ENCODE assay signal across 31 cellular contexts in genomic region chr17:42002175-42002791, GRCh38. TPM values are rescaled to one million over a fixed set of nuclear protein-coding genes. Genes with fewer than 3 reads are reported as not detected.
A peak's percentile ranks its signal among the peaks of the same experiment; 100 is the strongest.
DNase-seq lines count a peak whose midpoint lies in the region; TF ChIP-seq lines count a peak whose summit lies in the region.
"Had no signal": no experiment of that assay in that cellular context is flagged by ENCODE, and none has a peak within 500 bp of the region (broad histone marks: within the 10 kb centered on the region; RNA-seq: fewer than 3 reads in every experiment).

No MANE protein-coding gene starts in this region.

- H3K27ac Mint-ChIP-seq in MCF 10A (ENCODE audit: low read depth, unreplicated experiment) = no peak overlapping the region
- H3K27ac Mint-ChIP-seq: activated naive CD8-positive, alpha-beta T cell treated with anti-CD3 and anti-CD28 coated beads for 36 hours had no signal

- H3K4me3 ChIP-seq in mammary epithelial cell (replicated peaks in 1 of 3; ENCODE audit: insufficient read depth in 1 of 3, low read depth in 2 of 3, low read length in 3 of 3) (no peak overlapping the region), tibial nerve (no peak overlapping the region)
- H3K4me3 ChIP-seq: ascending aorta, cardiac muscle cell, esophagus squamous epithelium, heart right ventricle, lower lobe of right lung, mucosa of descending colon, thyroid gland had no signal

- H3K9ac ChIP-seq in mammary epithelial cell (ENCODE audit: insufficient read depth, low read length) = no peak overlapping the region

- POLR2A ChIA-PET in MCF 10A (lab: Yijun Ruan, JAX) = interaction anchor here (0.9 to 4.4 kb wide), 5 partner anchors 14 to 313 kb away, joined by 3 to 32 read pairs (median 3); partner anchors contain the start of gene DNAJC7

- no peaks in the 10 kb centered on the region for H3K27me3 Mint-ChIP-seq in MCF 10A (ENCODE audit: insufficient read depth, unreplicated experiment)
- H3K27me3 Mint-ChIP-seq: activated naive CD8-positive, alpha-beta T cell treated with anti-CD3 and anti-CD28 coated beads for 36 hours; CD4-positive, CD25-positive, alpha-beta regulatory T cell had no signal

- no peaks in the 10 kb centered on the region for H3K27me3 ChIP-seq in mammary epithelial cell (ENCODE audit: insufficient read depth, low read length)
- H3K27me3 ChIP-seq in layer of hippocampus (ENCODE audit: control insufficient read depth, insufficient read depth, low read length) = no peaks in the 10 kb centered on the region
- H3K27me3 ChIP-seq in tibial nerve = no peaks in the 10 kb centered on the region
- H3K27me3 ChIP-seq: ascending aorta, cardiac muscle cell, esophagus squamous epithelium, foreskin keratinocyte, heart right ventricle, thyroid gland had no signal

- H3K36me3 Mint-ChIP-seq in MCF 10A (ENCODE audit: insufficient read depth, unreplicated experiment) = peaks cover 78% of the 10 kb centered on the region
- H3K36me3 Mint-ChIP-seq: natural killer cell had no signal

- dilution Hi-C loops in mammary epithelial cell (cut with HindIII; ENCODE audit: low sequenced_read_pairs) = loop anchor here (5.0 kb wide), 1 partner anchor 35 kb away; the partner anchor contains the start of gene CNP

- H3K4me2 ChIP-seq in mammary epithelial cell (ENCODE audit: insufficient read depth, low read depth, low read length) = peak overlapping the region; percentile 10

- H4K20me1 ChIP-seq in mammary epithelial cell (ENCODE audit: insufficient read depth, low read length) = no peaks in the 10 kb centered on the region

- no peak overlapping the region for H2AFZ ChIP-seq in mammary epithelial cell (ENCODE audit: low read depth, low read length)

- TF ChIP-seq POLR2A in tibial nerve (IDR thresholded peaks at IDR 0.05) = no peak

- no peak overlapping the region for H3K4me3 Mint-ChIP-seq in MCF 10A (ENCODE audit: unreplicated experiment)
- H3K4me3 Mint-ChIP-seq: activated naive CD8-positive, alpha-beta T cell treated with anti-CD3 and anti-CD28 coated beads for 36 hours; CD4-positive, CD25-positive, alpha-beta regulatory T cell; natural killer cell had no signal

- H3K79me2 ChIP-seq in mammary epithelial cell (ENCODE audit: insufficient read depth, low read length) = peaks cover 80% of the 10 kb centered on the region

- H3K4me1 Mint-ChIP-seq in MCF 10A (ENCODE audit: insufficient read depth, unreplicated experiment) = peaks cover 17% of the 10 kb centered on the region

- DNase-seq in mammary epithelial cell (no peak), MCF 10A (ENCODE audit: unreplicated experiment) (no peak), tibial nerve (ENCODE audit: low spot score in 2 of 2) (no peak), amniotic stem cell (lab: John Stamatoyannopoulos, UW) (no peak), ureter (ENCODE audit: low spot score) (no peak), NCI-H82 (lab: John Stamatoyannopoulos, UW) (no peak)
- DNase-seq: activated CD8-positive, alpha-beta memory T cell treated with anti-CD3 and anti-CD28 coated beads for 24 hours; activated effector memory CD4-positive, alpha-beta T cell treated with Interleukin-2 at 50 U/mL for 16 hours; activated naive CD8-positive, alpha-beta T cell treated with anti-CD3 and anti-CD28 coated beads for 36 hours; activated T-cell treated with anti-CD3 and anti-CD28 coated beads for 4 hours; AML-193; CD4-positive, CD25-positive, alpha-beta regulatory T cell; esophagus squamous epithelium; foreskin keratinocyte; heart right ventricle; KG1; lower lobe of right lung; mucosa of descending colon; natural killer cell; NCI-H1417 treated with DMSO at 0.1 percent for 48 hours; NCI-H2081; NCI-H226; NCI-H69; SIG-M5; stimulated activated naive CD4-positive, alpha-beta T cell treated with Interleukin-2 at 50 U/mL for 16 hours; T-helper 9 cell; thyroid gland had no signal

- CTCF ChIA-PET in mammary epithelial cell (lab: Charles Lee; ENCODE audit: low non-redundant PET) (no interaction called here), MCF 10A (lab: Yijun Ruan, JAX) (interaction anchor here (0.6 to 2.1 kb wide), 4 partner anchors 14 to 342 kb away, joined by 3 to 7 read pairs (median 3); partner anchors contain the start of gene NKIRAS2)

- 87% methylated on average over 7 of the region's 7 CpGs for WGBS in mammary epithelial cell (ENCODE audit: low coverage, missing lambda C conversion rate)
- 59 to 71% methylated on average over 7 of the region's 7 CpGs for whole genome bisulfite sequencing in tibial nerve, 2 donors

- in situ Hi-C loops in mammary epithelial cell (cut with MboI; ENCODE audit: low sequenced_read_pairs in 2 of 2) = no loop called here

- BruUV-seq in mammary epithelial cell (replicated peaks; lab: Mats Ljungman, UMichigan) (no TSS peak), MCF 10A (replicated peaks; lab: Mats Ljungman, UMichigan) (no TSS peak)

- H3K9me3 ChIP-seq in mammary epithelial cell (replicated peaks; ENCODE audit: insufficient read depth, low read length) (no peaks in the 10 kb centered on the region), tibial nerve (no peaks in the 10 kb centered on the region)
- H3K9me3 ChIP-seq: ascending aorta, esophagus squamous epithelium, heart right ventricle, lower lobe of right lung, mucosa of descending colon, thyroid gland had no signal

- peaks cover 13% of the 10 kb centered on the region for H3K4me1 ChIP-seq in mammary epithelial cell (ENCODE audit: insufficient read depth, low read length)
- peaks cover 0 to 70% (median 48%) of the 10 kb centered on the region in 4 donors for H3K4me1 ChIP-seq in tibial nerve
- H3K4me1 ChIP-seq: foreskin keratinocyte had no signal

- no peaks in the 10 kb centered on the region for H3K9me3 Mint-ChIP-seq in MCF 10A (ENCODE audit: unreplicated experiment)
- H3K9me3 Mint-ChIP-seq: activated naive CD8-positive, alpha-beta T cell treated with anti-CD3 and anti-CD28 coated beads for 36 hours; CD4-positive, CD25-positive, alpha-beta regulatory T cell; natural killer cell had no signal

- TF ChIP-seq EP300 in tibial nerve (IDR thresholded peaks at IDR 0.05) = no peak

- intact Hi-C loops in mammary epithelial cell (cut with micrococcal nuclease) = no loop called here
- intact Hi-C loops in MCF 10A (cut with micrococcal nuclease) = no loop called here

- H3K27ac ChIP-seq in mammary epithelial cell (ENCODE audit: insufficient read depth, low read depth, low read length) (no peak overlapping the region), angular gyrus (ENCODE audit: low read depth, low read length) (peak overlapping the region; percentile 74), layer of hippocampus (ENCODE audit: low read depth, low read length) (peak overlapping the region; percentile 79), tibial nerve (peak overlapping the region; percentile 21 to 83 (median 59))
- H3K27ac ChIP-seq: ascending aorta, esophagus squamous epithelium, foreskin keratinocyte, lower lobe of right lung, thyroid gland had no signal

- TF ChIP-seq CTCF in mammary epithelial cell (conservative IDR thresholded peaks at IDR 0.05 in 1 of 2, IDR thresholded peaks at IDR 0.05 in 1 of 2; ENCODE audit: extremely low read depth in 1 of 2, insufficient read depth in 1 of 2, low read depth in 1 of 2, low read length in 2 of 2) (no peak), MCF 10A (IDR thresholded peaks at IDR 0.05; ENCODE audit: unreplicated experiment) (no peak), tibial nerve (IDR thresholded peaks at IDR 0.05) (no peak)

- H3K36me3 ChIP-seq in mammary epithelial cell (ENCODE audit: insufficient read depth, low read length) (peaks cover 20% of the 10 kb centered on the region), tibial nerve (peaks cover 0 to 41% (median 15%) of the 10 kb centered on the region in 3 donors)

RNA-seq across cellular contexts. Expression of gene DNAJC7, which starts 15.0 kb away (rescaled TPM):
- total RNA-seq in mammary epithelial cell = 10 to 100 TPM; 45.2 to 96.6 TPM
- 38.1 TPM for polyA plus RNA-seq in mammary epithelial cell
- polyA minus RNA-seq in mammary epithelial cell = 103 TPM
- 112 and 130 TPM in 2 replicates for total RNA-seq in MCF 10A (2022)
- 10 to 100 TPM; 56.6 to 90.2 (median 71.8) TPM for total RNA-seq in tibial nerve
- 111 TPM for total RNA-seq in ureter

RNA-seq across cellular contexts. Expression of gene NKIRAS2, which starts 17.6 kb away (rescaled TPM):
- 10 to 100 TPM; 28.1 to 40.2 TPM for total RNA-seq in mammary epithelial cell
- 37.8 TPM for polyA plus RNA-seq in mammary epithelial cell
- polyA minus RNA-seq in mammary epithelial cell = 77.6 TPM
- 34.1 and 40.0 TPM in 2 replicates for total RNA-seq in MCF 10A (2022)
- 10 to 100 TPM; 17.7 to 39.9 (median 23.8) TPM for total RNA-seq in tibial nerve
- 20.8 TPM for total RNA-seq in ureter

RNA-seq across cellular contexts. Expression of gene CNP, which starts 35.7 kb away (rescaled TPM):
- total RNA-seq in mammary epithelial cell (10 to 100 TPM; 61.7 to 72.6 TPM), MCF 10A (2022) (42.6 and 46.2 TPM in 2 replicates), tibial nerve (100 to 1,000 TPM; 174 to 345 (median 256) TPM), ureter (45.7 TPM)
- polyA plus RNA-seq in mammary epithelial cell = 40.4 TPM
- 69.9 TPM for polyA minus RNA-seq in mammary epithelial cell

RNA-seq across cellular contexts. Expression of gene C17orf113, which starts 48.1 kb away (rescaled TPM):
- total RNA-seq in mammary epithelial cell (1 to 10 TPM; 1.0 to 1.7 TPM), MCF 10A (2022) (0.72 and 0.81 TPM in 2 replicates), tibial nerve (1 to 10 TPM; 1.2 to 2.9 (median 2.1) TPM), ureter (1.9 TPM)
- polyA plus RNA-seq in mammary epithelial cell = 0.24 TPM
- polyA minus RNA-seq in mammary epithelial cell = not detected
